8 cellular contexts compared by ENCODE assay signal in genomic region chr16:23640959-23641765, GRCh38. TPM values are rescaled to one million over a fixed set of nuclear protein-coding genes. Genes with fewer than 3 reads are reported as not detected.
DNase-seq lines count a peak whose midpoint lies in the region; ATAC-seq and TF ChIP-seq lines count a peak whose summit lies in the region.

Gene DCTN5, plus strand, starts transcription at chr16:23641466. Its CDS starts 77 bp downstream, at chr16:23641543.
Gene PALB2, minus strand, starts transcription at chr16:23641310. Its CDS starts 153 bp downstream, at chr16:23641157.

- peak within 1 kb of the TSS; percentile 97 for H3K27ac Mint-ChIP-seq in activated naive CD4-positive, alpha-beta T cell treated with anti-CD3 and anti-CD28 coated beads for 36 hours

- H3K36me3 Mint-ChIP-seq in activated naive CD4-positive, alpha-beta T cell treated with anti-CD3 and anti-CD28 coated beads for 36 hours (ENCODE audit: low read depth), result peaks cover 27% of the 10 kb centered on the region

- peak within 1 kb of the TSS; percentile 100 for H3K4me3 Mint-ChIP-seq in activated naive CD4-positive, alpha-beta T cell treated with anti-CD3 and anti-CD28 coated beads for 36 hours

- CTCF ChIA-PET in HEK293T (lab: Yijun Ruan, JAX), result interaction anchor here (1.4 kb wide), 1 partner anchor 44 kb away, joined by 3 read pairs; no protein-coding TSS in a partner anchor
- CTCF ChIA-PET in activated naive CD4-positive, alpha-beta T cell treated with anti-CD3 and anti-CD28 coated beads for 36 hours (lab: Charles Lee), result no interaction called here

- 0% methylated on average over 5 to 12 of the region's 62 CpGs for WGBS in gastroesophageal sphincter (ENCODE audit: low coverage in 1 of 2), 2 donors

- H3K9me3 Mint-ChIP-seq in activated naive CD4-positive, alpha-beta T cell treated with anti-CD3 and anti-CD28 coated beads for 36 hours, result no peaks in the 10 kb centered on the region

- TF ChIP-seq EP300 in gastroesophageal sphincter (IDR thresholded peaks at IDR 0.05), result no peak

- H3K4me1 ChIP-seq in gastroesophageal sphincter (peaks cover 0 to 49% (median 15%) of the 10 kb centered on the region in 3 donors), neutrophil (ENCODE audit: control insufficient read depth in 1 of 2, insufficient read depth in 1 of 2, low read depth in 1 of 2, low read length in 1 of 2) (peaks cover 25 to 26% of the 10 kb centered on the region in 2 experiments)

- H3K27me3 Mint-ChIP-seq in activated naive CD4-positive, alpha-beta T cell treated with anti-CD3 and anti-CD28 coated beads for 36 hours (ENCODE audit: low read depth), result no peaks in the 10 kb centered on the region

- H3K4me1 Mint-ChIP-seq in activated naive CD4-positive, alpha-beta T cell treated with anti-CD3 and anti-CD28 coated beads for 36 hours (ENCODE audit: low read depth), result peaks cover 33% of the 10 kb centered on the region

- peak; percentile 44 to 58 for TF ChIP-seq POLR2A in gastroesophageal sphincter (IDR thresholded peaks at IDR 0.05)

- POLR2A ChIA-PET in HEK293T (lab: Yijun Ruan, JAX), result interaction anchor here (0.7 to 2.0 kb wide), 6 partner anchors 9 to 92 kb away, joined by 3 to 8 read pairs (median 4); partner anchors contain the start of gene PLK1

- peak in 1 of 4 experiments; percentile 24 for TF ChIP-seq CTCF in gastroesophageal sphincter (IDR thresholded peaks at IDR 0.05)
- TF ChIP-seq CTCF in neutrophil (IDR thresholded peaks at IDR 0.05), result peak; percentile 33

- peak; percentile 100 for ATAC-seq in gastroesophageal sphincter

- DNase-seq in GF-D8 (lab: John Stamatoyannopoulos, UW) (peak; percentile 89), HEK293T (ENCODE audit: extremely low spot score) (peak; percentile 96), MV-4-11 (lab: John Stamatoyannopoulos, UW) (peak; percentile 95), SK-MEL-5 (ENCODE audit: low read depth, low spot score) (peak; percentile 94), substantia nigra (lab: John Stamatoyannopoulos, UW) (peak; percentile 53 to 96 (median 90))
- peak; percentile 93 for DNase-seq in activated naive CD4-positive, alpha-beta T cell treated with anti-CD3 and anti-CD28 coated beads for 36 hours

- H3K4me3 ChIP-seq in gastroesophageal sphincter (peak within 1 kb of the TSS; percentile 55 to 95), neutrophil (ENCODE audit: low read depth in 1 of 2, low read length in 1 of 2) (peak within 1 kb of the TSS; percentile 87 to 96)

- in situ Hi-C loops in SK-MEL-5 (cut with HindIII; ENCODE audit: low pct_unique_long_range_greater_than_20kb, low sequenced_read_pairs), result no loop called here

- peak within 1 kb of the TSS; percentile 43 to 86 (median 83) for H3K27ac ChIP-seq in gastroesophageal sphincter
- H3K27ac ChIP-seq in neutrophil, result peak within 1 kb of the TSS; percentile 89
- peak within 1 kb of the TSS; percentile 72 for H3K27ac ChIP-seq in substantia nigra (ENCODE audit: low read depth, low read length, poor library complexity, severe bottlenecking)

- H3K36me3 ChIP-seq in gastroesophageal sphincter (peaks cover 0 to 53% of the 10 kb centered on the region in 2 donors), neutrophil (peaks cover 24% of the 10 kb centered on the region)

- intact Hi-C loops in activated naive CD4-positive, alpha-beta T cell treated with anti-CD3 and anti-CD28 coated beads for 36 hours (cut with micrococcal nuclease), result loop anchor here (1.0 kb wide), 4 partner anchors 29 to 84 kb away; partner anchors contain the start of genes EARS2, NDUFAB1, PLK1 and UBFD1

- H3K9me3 ChIP-seq in gastroesophageal sphincter, result no peaks in the 10 kb centered on the region
- no peaks in the 10 kb centered on the region for H3K9me3 ChIP-seq in neutrophil

- H3K27me3 ChIP-seq in gastroesophageal sphincter (no peaks in the 10 kb centered on the region), neutrophil (no peaks in the 10 kb centered on the region)

TF ChIP-seq in HEK293T, 16 proteins besides CTCF, POLR2A, EP300 and RAD21:
- TF ChIP-seq, protein P1, sequence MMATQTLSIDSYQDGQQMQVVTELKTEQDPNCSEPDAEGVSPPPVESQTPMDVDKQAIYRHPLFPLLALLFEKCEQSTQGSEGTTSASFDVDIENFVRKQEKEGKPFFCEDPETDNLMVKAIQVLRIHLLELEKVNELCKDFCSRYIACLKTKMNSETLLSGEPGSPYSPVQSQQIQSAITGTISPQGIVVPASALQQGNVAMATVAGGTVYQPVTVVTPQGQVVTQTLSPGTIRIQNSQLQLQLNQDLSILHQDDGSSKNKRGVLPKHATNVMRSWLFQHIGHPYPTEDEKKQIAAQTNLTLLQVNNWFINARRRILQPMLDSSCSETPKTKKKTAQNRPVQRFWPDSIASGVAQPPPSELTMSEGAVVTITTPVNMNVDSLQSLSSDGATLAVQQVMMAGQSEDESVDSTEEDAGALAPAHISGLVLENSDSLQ (IDR thresholded peaks at IDR 0.05), result peak; percentile 54; the same call in 1 of the 2 replicates
- TF ChIP-seq SP1 (IDR thresholded peaks at IDR 0.05), result no peak
- no peak for TF ChIP-seq SUZ12 (IDR thresholded peaks at IDR 0.05)
- TF ChIP-seq LEF1 (IDR thresholded peaks at IDR 0.05; ENCODE audit: borderline replicate concordance), result no peak
- TF ChIP-seq ZNF384 (IDR thresholded peaks at IDR 0.05), result no peak
- no peak for TF ChIP-seq TARDBP (IDR thresholded peaks at IDR 0.05)
- TF ChIP-seq BHLHE40 (IDR thresholded peaks at IDR 0.05; ENCODE audit: borderline replicate concordance), result no peak
- TF ChIP-seq ELF4 (IDR thresholded peaks at IDR 0.05), result peak; percentile 65
- no peak for TF ChIP-seq HDGF (IDR thresholded peaks at IDR 0.05; ENCODE audit: borderline replicate concordance)
- TF ChIP-seq CTBP1 (IDR thresholded peaks at IDR 0.05; ENCODE audit: borderline replicate concordance), result peak; percentile 21; the same call in 1 of the 2 replicates
- no peak for TF ChIP-seq NFRKB (IDR thresholded peaks at IDR 0.05)
- no peak for TF ChIP-seq FOXA1 (IDR thresholded peaks at IDR 0.05)
- TF ChIP-seq L3MBTL2 (conservative IDR thresholded peaks at IDR 0.05), result peak; percentile 94
- TF ChIP-seq FOXM1 (IDR thresholded peaks at IDR 0.05; ENCODE audit: borderline replicate concordance), result no peak
- TF ChIP-seq ARNT (IDR thresholded peaks at IDR 0.05), result no peak
- no peak for TF ChIP-seq FOXK2 (IDR thresholded peaks at IDR 0.05)

RNA-seq across cellular contexts. Expression of gene DCTN5, which starts in this region (rescaled TPM):
- 70.6 and 75.6 TPM in 2 replicates for total RNA-seq in SK-MEL-5 (2014; rRNA removed; shearing (Covaris generic))
- 54.6 and 59.9 TPM in 2 replicates for polyA plus RNA-seq in SK-MEL-5 (2015; cell fraction: cytosol; rRNA removed)
- 60.0 and 97.8 TPM in 2 replicates for polyA plus RNA-seq in SK-MEL-5 (2015; cell fraction: nucleus; rRNA removed)
- 10 to 100 TPM; 57.5 to 60.7 TPM for total RNA-seq in activated naive CD4-positive, alpha-beta T cell treated with anti-CD3 and anti-CD28 coated beads for 36 hours
- total RNA-seq in gastroesophageal sphincter, result 10 to 100 TPM; 39.4 to 76.1 (median 57.6) TPM

RNA-seq across cellular contexts. Expression of gene PALB2, which starts in this region (rescaled TPM):
- 21.1 and 28.8 TPM in 2 replicates for total RNA-seq in SK-MEL-5 (2014; rRNA removed; shearing (Covaris generic))
- polyA plus RNA-seq in SK-MEL-5 (2015; cell fraction: cytosol; rRNA removed), result 14.2 and 14.3 TPM in 2 replicates
- 38.5 and 51.1 TPM in 2 replicates for polyA plus RNA-seq in SK-MEL-5 (2015; cell fraction: nucleus; rRNA removed)
- total RNA-seq in activated naive CD4-positive, alpha-beta T cell treated with anti-CD3 and anti-CD28 coated beads for 36 hours, result 10 to 100 TPM; 17.8 to 18.1 TPM
- total RNA-seq in gastroesophageal sphincter, result 10 to 100 TPM in 2 of 4 donors, 1 to 10 TPM in 2; 8.5 to 11.1 (median 9.7) TPM

Comparison
In these comparisons a context has a peak if more than half of its experiments do, and no peak if none do; other contexts are left out.
1. Peak in every context shown above with its lines: DNase-seq, ATAC-seq, H3K4me3 ChIP-seq and H3K27ac ChIP-seq.